In the genomic region with DNA sequence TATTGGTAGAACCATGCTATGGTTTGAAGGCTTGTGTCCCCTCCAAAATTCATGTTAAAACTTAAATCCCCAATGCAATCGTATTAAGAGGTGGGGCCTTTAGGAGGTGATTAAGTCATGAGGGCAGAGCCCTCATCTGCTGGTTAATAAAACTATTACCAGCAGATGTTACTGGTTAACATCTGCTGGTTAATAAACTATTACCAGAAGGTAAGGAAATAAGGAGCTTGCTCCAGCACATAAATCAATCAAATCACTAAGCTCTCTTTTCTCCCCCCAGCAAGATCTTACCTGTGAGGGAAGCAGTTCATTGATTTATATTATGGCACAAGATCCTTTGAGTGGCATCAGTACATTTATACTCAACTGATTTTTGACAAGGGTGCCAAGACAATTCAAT, we compare ENCODE assay signal across 28 cellular contexts.
"Had no signal": no experiment of that assay in that cellular context is flagged by ENCODE, and none has a peak within 500 bp of the region (broad histone marks: within the 10 kb centered on the region; RNA-seq: fewer than 3 reads in every experiment).

No MANE protein-coding gene starts in this region.

- H3K27ac Mint-ChIP-seq: activated CD4-positive, alpha-beta memory T cell treated with anti-CD3 and anti-CD28 coated beads, Interleukin-2, amount 10 ng/mL, durations not matched to agents 7 days and 5 days; activated naive CD4-positive, alpha-beta T cell treated with anti-CD3 and anti-CD28 coated beads, Interleukin-2, amount 50 U/mL, for 72 hours; activated T-cell treated with anti-CD3 and anti-CD28 coated beads, Interleukin-2, amount 50 U/mL, for 72 hours; activated T-helper 17 cell treated with anti-CD3 and anti-CD28 coated beads, Interleukin-2, amount 50 U/mL, for 72 hours had no signal

- H3K4me3 Mint-ChIP-seq: activated CD4-positive, alpha-beta memory T cell treated with anti-CD3 and anti-CD28 coated beads, Interleukin-2, amount 10 ng/mL, durations not matched to agents 7 days and 5 days; activated T-cell treated with anti-CD3 and anti-CD28 coated beads, Interleukin-2, amount 50 U/mL, for 72 hours; activated T-helper 17 cell treated with anti-CD3 and anti-CD28 coated beads, Interleukin-2, amount 50 U/mL, for 72 hours; central memory CD8-positive, alpha-beta T cell had no signal

- DNase-seq: activated CD4-positive, alpha-beta memory T cell treated with anti-CD3 and anti-CD28 coated beads, Interleukin-2, amount 10 ng/mL, durations not matched to agents 7 days and 5 days; activated CD4-positive, alpha-beta T cell treated with anti-CD3 and anti-CD28 coated beads for 1 hour; activated CD4-positive, alpha-beta T cell treated with anti-CD3 and anti-CD28 coated beads for 48 hours; activated CD4-positive, CD25-positive, alpha-beta regulatory T cell; activated effector memory CD4-positive, alpha-beta T cell treated with anti-CD3 and anti-CD28 coated beads, Interleukin-2, amount 50 U/mL, for 16 hours; activated naive CD4-positive, alpha-beta T cell; activated T-cell treated with anti-CD3 and anti-CD28 coated beads, Interleukin-2, amount 50 U/mL, for 1 hour; activated T-cell treated with anti-CD3 and anti-CD28 coated beads, Interleukin-2, amount 50 U/mL, for 72 hours; amniotic stem cell; MM.1S; NCI-H1092; NCI-H1436 treated with DMSO at 0.1 percent for 48 hours; NCI-H1694 treated with DMSO at 0.1 percent for 48 hours; NCI-H2029; NCI-H345; NCI-H526 treated with DMSO at 0.1 percent for 48 hours; NCI-H774; PC-3; Peyer's patch; SIG-M5; T-helper 1 cell; T1000; WERI-Rb-1 had no signal

- H3K27me3 Mint-ChIP-seq: activated CD4-positive, alpha-beta memory T cell treated with anti-CD3 and anti-CD28 coated beads, Interleukin-2, amount 10 ng/mL, durations not matched to agents 7 days and 5 days; activated T-helper 17 cell treated with anti-CD3 and anti-CD28 coated beads, Interleukin-2, amount 50 U/mL, for 72 hours; central memory CD8-positive, alpha-beta T cell had no signal

- H3K9me3 Mint-ChIP-seq: activated naive CD4-positive, alpha-beta T cell treated with anti-CD3 and anti-CD28 coated beads, Interleukin-2, amount 50 U/mL, for 72 hours; activated T-helper 17 cell treated with anti-CD3 and anti-CD28 coated beads, Interleukin-2, amount 50 U/mL, for 72 hours; central memory CD8-positive, alpha-beta T cell had no signal

- ATAC-seq: activated naive CD4-positive, alpha-beta T cell treated with anti-CD3 and anti-CD28 coated beads, Interleukin-2, amount 50 U/mL, for 72 hours; activated T-cell treated with anti-CD3 and anti-CD28 coated beads, Interleukin-2, amount 50 U/mL, for 72 hours; activated T-helper 17 cell treated with anti-CD3 and anti-CD28 coated beads, Interleukin-2, amount 50 U/mL, for 72 hours; PC-3; Right ventricle myocardium inferior; SK-N-SH treated with all-trans-retinoic acid at 6 μM for 48 hours had no signal
